16 cellular contexts compared by ENCODE assay signal in genomic region chr18:750456-750855, GRCh38. TPM values are rescaled to one million over a fixed set of nuclear protein-coding genes. Genes with fewer than 3 reads are reported as not detected.
DNase-seq lines count a peak whose midpoint lies in the region; ATAC-seq, FAIRE-seq and TF ChIP-seq lines count a peak whose summit lies in the region.
"Had no signal": no experiment of that assay in that cellular context is flagged by ENCODE, and none has a peak within 500 bp of the region (broad histone marks: within the 10 kb centered on the region; RNA-seq: fewer than 3 reads in every experiment).

No MANE protein-coding gene starts in this region.

- H3K36me3 Mint-ChIP-seq in activated CD8-positive, alpha-beta T cell treated with anti-CD3 and anti-CD28 coated beads for 36 hours (ENCODE audit: low read depth), result peaks cover 25% of the 10 kb centered on the region
- peaks cover 15% of the 10 kb centered on the region for H3K36me3 Mint-ChIP-seq in progenitor cell of endocrine pancreas (ENCODE audit: insufficient read depth)
- H3K36me3 Mint-ChIP-seq: CD14-positive monocyte, IgD-negative memory B cell had no signal

- H3K4me3 ChIP-seq in left lung (no peak overlapping the region), small intestine (ENCODE audit: low read depth in 1 of 2, low read length in 2 of 2) (no peak overlapping the region)

- intact Hi-C loops in activated CD8-positive, alpha-beta T cell treated with anti-CD3 and anti-CD28 coated beads for 36 hours (cut with micrococcal nuclease), result no loop called here
- intact Hi-C loops in left lung (cut with DNase I), result no loop called here

- H3K36me3 ChIP-seq in left lung, result peaks cover 0 to 19% of the 10 kb centered on the region in 2 donors
- peaks cover 0 to 6% of the 10 kb centered on the region in 2 donors for H3K36me3 ChIP-seq in small intestine (ENCODE audit: control insufficient read depth in 2 of 2, insufficient read depth in 2 of 2, low read length in 2 of 2)

- H3K27me3 Mint-ChIP-seq in activated CD8-positive, alpha-beta T cell treated with anti-CD3 and anti-CD28 coated beads for 36 hours, result no peaks in the 10 kb centered on the region
- no peaks in the 10 kb centered on the region for H3K27me3 Mint-ChIP-seq in progenitor cell of endocrine pancreas
- H3K27me3 Mint-ChIP-seq: IgD-negative memory B cell had no signal

- no peak overlapping the region for H3K4me3 Mint-ChIP-seq in activated CD8-positive, alpha-beta T cell treated with anti-CD3 and anti-CD28 coated beads for 36 hours
- no peak overlapping the region for H3K4me3 Mint-ChIP-seq in progenitor cell of endocrine pancreas (ENCODE audit: low read depth)
- H3K4me3 Mint-ChIP-seq: H9, IgD-negative memory B cell had no signal

- no peak for TF ChIP-seq CTCF in activated CD8-positive, alpha-beta T cell treated with anti-CD3 and anti-CD28 coated beads for 36 hours (IDR thresholded peaks at IDR 0.05)
- no peak for TF ChIP-seq CTCF in left lung (IDR thresholded peaks at IDR 0.05)
- TF ChIP-seq CTCF in progenitor cell of endocrine pancreas (IDR thresholded peaks at IDR 0.05; ENCODE audit: unreplicated experiment), result no peak

- H3K9me3 Mint-ChIP-seq in activated CD8-positive, alpha-beta T cell treated with anti-CD3 and anti-CD28 coated beads for 36 hours, result no peaks in the 10 kb centered on the region
- no peaks in the 10 kb centered on the region for H3K9me3 Mint-ChIP-seq in progenitor cell of endocrine pancreas (ENCODE audit: low read depth)
- H3K9me3 Mint-ChIP-seq: CD14-positive monocyte, H9, IgD-negative memory B cell had no signal

- peak overlapping the region; percentile 2 for H3K27ac Mint-ChIP-seq in activated CD8-positive, alpha-beta T cell treated with anti-CD3 and anti-CD28 coated beads for 36 hours
- peak overlapping the region; percentile 0 for H3K27ac Mint-ChIP-seq in progenitor cell of endocrine pancreas
- H3K27ac Mint-ChIP-seq: CD14-positive monocyte, IgD-negative memory B cell had no signal

- H3K27ac ChIP-seq in left lung, result no peak overlapping the region
- no peak overlapping the region for H3K27ac ChIP-seq in small intestine (ENCODE audit: low read depth in 1 of 2, low read length in 1 of 2)
- H3K27ac ChIP-seq: 22Rv1 had no signal

- 91 to 100% (median 98%) methylated on average over 1 of the region's 1 CpG for WGBS in small intestine, 3 donors

- H3K4me1 Mint-ChIP-seq in activated CD8-positive, alpha-beta T cell treated with anti-CD3 and anti-CD28 coated beads for 36 hours (ENCODE audit: low read depth), result no peaks in the 10 kb centered on the region
- H3K4me1 Mint-ChIP-seq in progenitor cell of endocrine pancreas (ENCODE audit: low read depth), result peaks cover 9% of the 10 kb centered on the region
- H3K4me1 Mint-ChIP-seq: CD14-positive monocyte, H9, IgD-negative memory B cell had no signal

- CTCF ChIA-PET in activated CD8-positive, alpha-beta T cell treated with anti-CD3 and anti-CD28 coated beads for 36 hours (lab: Charles Lee), result interaction anchor here (1.3 kb wide), 1 partner anchor 80 kb away, joined by 5 read pairs; no protein-coding TSS in a partner anchor

- no peak for ATAC-seq in activated CD8-positive, alpha-beta T cell treated with anti-CD3 and anti-CD28 coated beads for 36 hours
- peak; percentile 47 for ATAC-seq in left lung

- no peaks in the 10 kb centered on the region for H3K27me3 ChIP-seq in left lung
- no peaks in the 10 kb centered on the region for H3K27me3 ChIP-seq in small intestine (ENCODE audit: control insufficient read depth in 2 of 2, insufficient read depth in 2 of 2, low read length in 2 of 2)

- H3K9me3 ChIP-seq in left lung (no peaks in the 10 kb centered on the region), small intestine (ENCODE audit: control insufficient read depth, low read depth) (no peaks in the 10 kb centered on the region)

- POLR2A ChIA-PET in activated CD8-positive, alpha-beta T cell treated with anti-CD3 and anti-CD28 coated beads for 36 hours (lab: Charles Lee), result no interaction called here

- no peak for FAIRE-seq in small intestine (lab: Jason Lieb, UNC)
- FAIRE-seq: GM12891, GM19239 had no signal

- DNase-seq in DMS53 (lab: John Stamatoyannopoulos, UW) (peak; percentile 39), DMS53 treated with DMSO at 0.1 percent for 48 hours (lab: John Stamatoyannopoulos, UW; ENCODE audit: unreplicated experiment) (no peak), left lung (no peak), progenitor cell of endocrine pancreas (ENCODE audit: low spot score, unreplicated experiment) (no peak), small intestine (no peak), cortex of kidney (lab: John Stamatoyannopoulos, UW) (no peak), GDM1 (lab: John Stamatoyannopoulos, UW) (no peak)
- no peak for DNase-seq in activated CD8-positive, alpha-beta T cell treated with anti-CD3 and anti-CD28 coated beads for 36 hours
- DNase-seq: DMS79, GOT3, H9 had no signal

- H3K4me1 ChIP-seq in left lung (no peaks in the 10 kb centered on the region), small intestine (ENCODE audit: control insufficient read depth in 2 of 2, insufficient read depth in 1 of 2, low read depth in 1 of 2, low read length in 1 of 2) (no peaks in the 10 kb centered on the region)

RNA-seq across cellular contexts. Expression of gene ENOSF1, which starts 38.0 kb away (rescaled TPM):
- 100 to 1,000 TPM; 113 to 114 TPM for total RNA-seq in activated CD8-positive, alpha-beta T cell treated with anti-CD3 and anti-CD28 coated beads for 36 hours
- 10 to 100 TPM; 72.7 to 96.7 TPM for total RNA-seq in left lung
- 69.8 and 70.8 TPM in 2 replicates for total RNA-seq in progenitor cell of endocrine pancreas
- 10 to 100 TPM; 35.4 to 78.3 (median 46.7) TPM for polyA plus RNA-seq in small intestine
